1 cellular context compared by ENCODE assay signal in the genomic region with DNA sequence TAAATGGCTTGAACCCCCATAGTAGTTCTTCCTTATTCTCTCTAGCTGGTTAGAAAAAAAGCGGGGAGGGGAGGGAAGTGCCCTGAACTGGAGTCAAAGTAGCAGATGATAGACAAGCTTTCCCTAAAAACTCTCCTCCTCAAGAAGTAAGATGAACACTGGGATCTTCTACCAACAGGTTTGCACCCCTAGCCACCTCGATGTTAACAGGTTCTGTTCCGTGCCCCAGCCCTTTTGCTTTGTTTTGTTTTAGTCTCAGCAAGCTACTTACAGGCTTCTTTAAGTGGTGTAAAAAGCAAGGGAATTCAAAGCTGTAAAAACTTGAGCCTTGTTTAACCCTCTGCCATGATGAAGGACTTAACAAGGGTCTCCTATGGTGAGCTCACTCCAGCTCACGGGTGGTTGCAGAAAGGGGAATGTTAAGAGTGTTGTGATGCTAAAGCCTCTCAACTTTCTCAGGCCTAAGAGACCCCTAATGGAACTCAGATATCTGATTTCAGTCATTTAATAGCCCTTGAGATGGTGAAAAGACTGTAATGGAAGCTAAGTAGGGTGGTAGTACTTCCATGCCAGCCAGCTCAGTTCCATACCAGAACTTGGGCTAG.
TF ChIP-seq lines count a peak whose summit lies in the region.

No MANE protein-coding gene starts in this region.

TF ChIP-seq in GM23338, 12 proteins besides CTCF, POLR2A, EP300 and RAD21 (continued from another document):
- TF ChIP-seq, protein P1, sequence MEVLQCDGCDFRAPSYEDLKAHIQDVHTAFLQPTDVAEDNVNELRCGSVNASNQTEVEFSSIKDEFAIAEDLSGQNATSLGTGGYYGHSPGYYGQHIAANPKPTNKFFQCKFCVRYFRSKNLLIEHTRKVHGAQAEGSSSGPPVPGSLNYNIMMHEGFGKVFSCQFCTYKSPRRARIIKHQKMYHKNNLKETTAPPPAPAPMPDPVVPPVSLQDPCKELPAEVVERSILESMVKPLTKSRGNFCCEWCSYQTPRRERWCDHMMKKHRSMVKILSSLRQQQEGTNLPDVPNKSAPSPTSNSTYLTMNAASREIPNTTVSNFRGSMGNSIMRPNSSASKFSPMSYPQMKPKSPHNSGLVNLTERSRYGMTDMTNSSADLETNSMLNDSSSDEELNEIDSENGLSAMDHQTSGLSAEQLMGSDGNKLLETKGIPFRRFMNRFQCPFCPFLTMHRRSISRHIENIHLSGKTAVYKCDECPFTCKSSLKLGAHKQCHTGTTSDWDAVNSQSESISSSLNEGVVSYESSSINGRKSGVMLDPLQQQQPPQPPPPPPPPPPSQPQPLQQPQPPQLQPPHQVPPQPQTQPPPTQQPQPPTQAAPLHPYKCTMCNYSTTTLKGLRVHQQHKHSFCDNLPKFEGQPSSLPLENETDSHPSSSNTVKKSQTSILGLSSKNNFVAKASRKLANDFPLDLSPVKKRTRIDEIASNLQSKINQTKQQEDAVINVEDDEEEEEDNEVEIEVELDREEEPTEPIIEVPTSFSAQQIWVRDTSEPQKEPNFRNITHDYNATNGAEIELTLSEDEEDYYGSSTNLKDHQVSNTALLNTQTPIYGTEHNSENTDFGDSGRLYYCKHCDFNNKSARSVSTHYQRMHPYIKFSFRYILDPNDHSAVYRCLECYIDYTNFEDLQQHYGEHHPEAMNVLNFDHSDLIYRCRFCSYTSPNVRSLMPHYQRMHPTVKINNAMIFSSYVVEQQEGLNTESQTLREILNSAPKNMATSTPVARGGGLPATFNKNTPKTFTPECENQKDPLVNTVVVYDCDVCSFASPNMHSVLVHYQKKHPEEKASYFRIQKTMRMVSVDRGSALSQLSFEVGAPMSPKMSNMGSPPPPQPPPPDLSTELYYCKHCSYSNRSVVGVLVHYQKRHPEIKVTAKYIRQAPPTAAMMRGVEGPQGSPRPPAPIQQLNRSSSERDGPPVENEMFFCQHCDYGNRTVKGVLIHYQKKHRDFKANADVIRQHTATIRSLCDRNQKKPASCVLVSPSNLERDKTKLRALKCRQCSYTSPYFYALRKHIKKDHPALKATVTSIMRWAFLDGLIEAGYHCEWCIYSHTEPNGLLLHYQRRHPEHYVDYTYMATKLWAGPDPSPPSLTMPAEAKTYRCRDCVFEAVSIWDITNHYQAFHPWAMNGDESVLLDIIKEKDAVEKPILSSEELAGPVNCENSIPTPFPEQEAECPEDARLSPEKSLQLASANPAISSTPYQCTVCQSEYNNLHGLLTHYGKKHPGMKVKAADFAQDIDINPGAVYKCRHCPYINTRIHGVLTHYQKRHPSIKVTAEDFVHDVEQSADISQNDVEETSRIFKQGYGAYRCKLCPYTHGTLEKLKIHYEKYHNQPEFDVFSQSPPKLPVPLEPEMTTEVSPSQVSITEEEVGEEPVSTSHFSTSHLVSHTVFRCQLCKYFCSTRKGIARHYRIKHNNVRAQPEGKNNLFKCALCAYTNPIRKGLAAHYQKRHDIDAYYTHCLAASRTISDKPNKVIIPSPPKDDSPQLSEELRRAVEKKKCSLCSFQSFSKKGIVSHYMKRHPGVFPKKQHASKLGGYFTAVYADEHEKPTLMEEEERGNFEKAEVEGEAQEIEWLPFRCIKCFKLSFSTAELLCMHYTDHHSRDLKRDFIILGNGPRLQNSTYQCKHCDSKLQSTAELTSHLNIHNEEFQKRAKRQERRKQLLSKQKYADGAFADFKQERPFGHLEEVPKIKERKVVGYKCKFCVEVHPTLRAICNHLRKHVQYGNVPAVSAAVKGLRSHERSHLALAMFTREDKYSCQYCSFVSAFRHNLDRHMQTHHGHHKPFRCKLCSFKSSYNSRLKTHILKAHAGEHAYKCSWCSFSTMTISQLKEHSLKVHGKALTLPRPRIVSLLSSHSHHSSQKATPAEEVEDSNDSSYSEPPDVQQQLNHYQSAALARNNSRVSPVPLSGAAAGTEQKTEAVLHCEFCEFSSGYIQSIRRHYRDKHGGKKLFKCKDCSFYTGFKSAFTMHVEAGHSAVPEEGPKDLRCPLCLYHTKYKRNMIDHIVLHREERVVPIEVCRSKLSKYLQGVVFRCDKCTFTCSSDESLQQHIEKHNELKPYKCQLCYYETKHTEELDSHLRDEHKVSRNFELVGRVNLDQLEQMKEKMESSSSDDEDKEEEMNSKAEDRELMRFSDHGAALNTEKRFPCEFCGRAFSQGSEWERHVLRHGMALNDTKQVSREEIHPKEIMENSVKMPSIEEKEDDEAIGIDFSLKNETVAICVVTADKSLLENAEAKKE (CRISPR knock-in tag; IDR thresholded peaks at IDR 0.05) = peak; percentile 70
- TF ChIP-seq CREB1 (CRISPR knock-in tag; IDR thresholded peaks at IDR 0.05; ENCODE audit: low read depth) (no peak), STAT1 (IDR thresholded peaks at IDR 0.05; ENCODE audit: unreplicated experiment) (no peak), ZNF114 (CRISPR knock-in tag; IDR thresholded peaks at IDR 0.05) (no peak)
- TF ChIP-seq, protein P2, sequence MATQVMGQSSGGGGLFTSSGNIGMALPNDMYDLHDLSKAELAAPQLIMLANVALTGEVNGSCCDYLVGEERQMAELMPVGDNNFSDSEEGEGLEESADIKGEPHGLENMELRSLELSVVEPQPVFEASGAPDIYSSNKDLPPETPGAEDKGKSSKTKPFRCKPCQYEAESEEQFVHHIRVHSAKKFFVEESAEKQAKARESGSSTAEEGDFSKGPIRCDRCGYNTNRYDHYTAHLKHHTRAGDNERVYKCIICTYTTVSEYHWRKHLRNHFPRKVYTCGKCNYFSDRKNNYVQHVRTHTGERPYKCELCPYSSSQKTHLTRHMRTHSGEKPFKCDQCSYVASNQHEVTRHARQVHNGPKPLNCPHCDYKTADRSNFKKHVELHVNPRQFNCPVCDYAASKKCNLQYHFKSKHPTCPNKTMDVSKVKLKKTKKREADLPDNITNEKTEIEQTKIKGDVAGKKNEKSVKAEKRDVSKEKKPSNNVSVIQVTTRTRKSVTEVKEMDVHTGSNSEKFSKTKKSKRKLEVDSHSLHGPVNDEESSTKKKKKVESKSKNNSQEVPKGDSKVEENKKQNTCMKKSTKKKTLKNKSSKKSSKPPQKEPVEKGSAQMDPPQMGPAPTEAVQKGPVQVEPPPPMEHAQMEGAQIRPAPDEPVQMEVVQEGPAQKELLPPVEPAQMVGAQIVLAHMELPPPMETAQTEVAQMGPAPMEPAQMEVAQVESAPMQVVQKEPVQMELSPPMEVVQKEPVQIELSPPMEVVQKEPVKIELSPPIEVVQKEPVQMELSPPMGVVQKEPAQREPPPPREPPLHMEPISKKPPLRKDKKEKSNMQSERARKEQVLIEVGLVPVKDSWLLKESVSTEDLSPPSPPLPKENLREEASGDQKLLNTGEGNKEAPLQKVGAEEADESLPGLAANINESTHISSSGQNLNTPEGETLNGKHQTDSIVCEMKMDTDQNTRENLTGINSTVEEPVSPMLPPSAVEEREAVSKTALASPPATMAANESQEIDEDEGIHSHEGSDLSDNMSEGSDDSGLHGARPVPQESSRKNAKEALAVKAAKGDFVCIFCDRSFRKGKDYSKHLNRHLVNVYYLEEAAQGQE (IDR thresholded peaks at IDR 0.05; ENCODE audit: unreplicated experiment) = no peak
